ENCODE assay signal across 8 cellular contexts in genomic region chr6:129749749-129750120, GRCh38. TPM values are rescaled to one million over a fixed set of nuclear protein-coding genes. Genes with fewer than 3 reads are reported as not detected.
A peak's percentile ranks its signal among the peaks of the same experiment; 100 is the strongest.
DNase-seq lines count a peak whose midpoint lies in the region; ATAC-seq, FAIRE-seq and TF ChIP-seq lines count a peak whose summit lies in the region.

No MANE protein-coding gene starts in this region.

- POLR2A ChIA-PET in A549 (lab: Yijun Ruan, JAX) = interaction anchor here (0.5 kb wide), 1 partner anchor 136 kb away, joined by 3 read pairs; no protein-coding TSS in a partner anchor

- H3K27me3 Mint-ChIP-seq in activated naive CD8-positive, alpha-beta T cell treated with anti-CD3 and anti-CD28 coated beads, Interleukin-2, amount 50 U/mL, for 24 hours = no peaks in the 10 kb centered on the region

- TF ChIP-seq RAD21 in A549 (conservative IDR thresholded peaks at IDR 0.05 in 1 of 2, IDR thresholded peaks at IDR 0.05 in 1 of 2) = no peak

- TF ChIP-seq EP300 in A549 (IDR thresholded peaks at IDR 0.05) = no peak

- ATAC-seq in A549 = no peak
- ATAC-seq in activated naive CD8-positive, alpha-beta T cell treated with anti-CD3 and anti-CD28 coated beads, Interleukin-2, amount 50 U/mL, for 24 hours = no peak

- H3K4me3 Mint-ChIP-seq in activated naive CD8-positive, alpha-beta T cell treated with anti-CD3 and anti-CD28 coated beads, Interleukin-2, amount 50 U/mL, for 24 hours = peak overlapping the region; percentile 65

- no peak overlapping the region for H3K9ac ChIP-seq in mucosa of rectum (ENCODE audit: low read depth in 1 of 2, low read length in 2 of 2)

- TF ChIP-seq POLR2A in A549 (IDR thresholded peaks at IDR 0.05; ENCODE audit: low read length) = no peak

- H3K4me3 ChIP-seq in A549 = no peak overlapping the region
- H3K4me3 ChIP-seq in mucosa of rectum (ENCODE audit: low read length in 2 of 2) = no peak overlapping the region

- no peaks in the 10 kb centered on the region for H3K9me3 Mint-ChIP-seq in activated naive CD8-positive, alpha-beta T cell treated with anti-CD3 and anti-CD28 coated beads, Interleukin-2, amount 50 U/mL, for 24 hours

- TF ChIP-seq CTCF in A549 (IDR thresholded peaks at IDR 0.05) = no peak
- no peak for TF ChIP-seq CTCF in GM13976 (IDR thresholded peaks at IDR 0.05; ENCODE audit: borderline replicate concordance, control extremely low read depth, extremely low read depth, insufficient read depth, missing control alignments)

- no peaks in the 10 kb centered on the region for H3K36me3 Mint-ChIP-seq in activated naive CD8-positive, alpha-beta T cell treated with anti-CD3 and anti-CD28 coated beads, Interleukin-2, amount 50 U/mL, for 24 hours (ENCODE audit: low read depth)

- no peak for FAIRE-seq in A549 (lab: Jason Lieb, UNC)
- FAIRE-seq in GM19239 (lab: Jason Lieb, UNC) = peak; percentile 88

- peaks cover 55% of the 10 kb centered on the region for H3K4me1 Mint-ChIP-seq in activated naive CD8-positive, alpha-beta T cell treated with anti-CD3 and anti-CD28 coated beads, Interleukin-2, amount 50 U/mL, for 24 hours

- H3K27ac ChIP-seq in A549 (peak overlapping the region in 1 of 2 experiments; percentile 46; a peak in 1 of 6 replicates), mucosa of rectum (ENCODE audit: low read depth in 2 of 2, low read length in 2 of 2) (peak overlapping the region; percentile 0 to 39)

- no peaks in the 10 kb centered on the region for H3K36me3 ChIP-seq in mucosa of rectum (ENCODE audit: control insufficient read depth in 2 of 2, insufficient read depth in 2 of 2, low read length in 2 of 2)

- 67% methylated on average over 4 of the region's 4 CpGs for WGBS in A549 (ENCODE audit: missing lambda C conversion rate)

- H3K9me3 ChIP-seq in A549 (no peaks in the 10 kb centered on the region), mucosa of rectum (ENCODE audit: control insufficient read depth in 2 of 2, low read length in 2 of 2) (no peaks in the 10 kb centered on the region)

- in situ Hi-C loops in KBM-7 (cut with MboI; ENCODE audit: low pct_unique_long_range_greater_than_20kb, low sequenced_read_pairs) = loop anchor here (10.0 kb wide), 1 partner anchor 155 kb away; no protein-coding TSS in a partner anchor
- in situ Hi-C loops in GM13976 (cut with MboI; ENCODE audit: low sequenced_read_pairs, unreplicated experiment) = loop anchor here (10.0 kb wide), 1 partner anchor 245 kb away; no protein-coding TSS in a partner anchor

- DNase-seq in A549 (ENCODE audit: low read depth in 1 of 2, low spot score in 1 of 2) (no peak), GM19239 (ENCODE audit: insufficient read length, low spot score) (no peak), KBM-7 (peak; percentile 88), hippocampal formation (lab: John Stamatoyannopoulos, UW) (no peak), NCI-H146 (lab: John Stamatoyannopoulos, UW) (no peak), GM13976 (ENCODE audit: low spot score) (no peak)
- no peak for DNase-seq in activated naive CD8-positive, alpha-beta T cell treated with anti-CD3 and anti-CD28 coated beads, Interleukin-2, amount 50 U/mL, for 24 hours

- H3K4me1 ChIP-seq in A549 (peaks cover 24% of the 10 kb centered on the region), mucosa of rectum (ENCODE audit: control insufficient read depth in 2 of 2, insufficient read depth in 2 of 2, low read length in 2 of 2) (peaks cover 2 to 3% of the 10 kb centered on the region in 2 donors)

- peak overlapping the region; percentile 38 for H3K4me2 ChIP-seq in A549

- H3K27me3 ChIP-seq in mucosa of rectum (ENCODE audit: control insufficient read depth in 2 of 2, insufficient read depth in 2 of 2, low read length in 2 of 2) = no peaks in the 10 kb centered on the region

- peak overlapping the region; percentile 97 for H3K27ac Mint-ChIP-seq in activated naive CD8-positive, alpha-beta T cell treated with anti-CD3 and anti-CD28 coated beads, Interleukin-2, amount 50 U/mL, for 24 hours

- CTCF ChIA-PET in A549 (lab: Yijun Ruan, JAX) = interaction anchor here (1.6 kb wide), 2 partner anchors 20 to 272 kb away, joined by 4 read pairs; no protein-coding TSS in a partner anchor

TF ChIP-seq in A549, 52 proteins besides CTCF, POLR2A, EP300 and RAD21:
- TF ChIP-seq PBX3 (IDR thresholded peaks at IDR 0.05) (no peak), EHMT2 (IDR thresholded peaks at IDR 0.05; ENCODE audit: low read depth) (no peak), ZSCAN20 (CRISPR knock-in tag; IDR thresholded peaks at IDR 0.05) (no peak), NFE2L2 (conservative IDR thresholded peaks at IDR 0.05; ENCODE audit: low read length) (no peak), FOXS1 (CRISPR knock-in tag; IDR thresholded peaks at IDR 0.05) (no peak), CEBPB (IDR thresholded peaks at IDR 0.05) (no peak), CHD2 (IDR thresholded peaks at IDR 0.05; ENCODE audit: low read length, partially characterized antibody) (no peak), FOSB (CRISPR knock-in tag; IDR thresholded peaks at IDR 0.05) (no peak), ESRRA (IDR thresholded peaks at IDR 0.05; ENCODE audit: borderline replicate concordance, low read length) (no peak), MAFK (IDR thresholded peaks at IDR 0.05; ENCODE audit: partially characterized antibody) (no peak), HOXA7 (CRISPR knock-in tag; IDR thresholded peaks at IDR 0.05) (no peak), KDM5A (IDR thresholded peaks at IDR 0.05) (no peak), GATA3 (IDR thresholded peaks at IDR 0.05; ENCODE audit: borderline replicate concordance) (no peak), SREBF2 (IDR thresholded peaks at IDR 0.05) (no peak), SMC3 (IDR thresholded peaks at IDR 0.05) (no peak), CBX2 (IDR thresholded peaks at IDR 0.05; ENCODE audit: borderline replicate concordance, low read depth) (no peak), MYC (IDR thresholded peaks at IDR 0.05; ENCODE audit: borderline replicate concordance, low read length) (no peak), HOXB5 (CRISPR knock-in tag; IDR thresholded peaks at IDR 0.05) (no peak)

RNA-seq across cellular contexts. Expression of gene ARHGAP18, which starts 39.8 kb away (rescaled TPM):
- polyA plus RNA-seq in A549 (2011; rRNA removed) (13.3 and 16.7 TPM in 2 replicates), A549 (2017; fragmentation: RNase III; extraction: RNeasy Plus Mini Kit Qiagen cat#74134 plus additional on column Dnase treatment) (8.1 to 13.4 TPM (median 11.2 TPM) in 3 replicates)
- polyA plus RNA-seq in A549 (2012; cell fraction: cytosol; rRNA removed) = 1.4 TPM in 2 replicates
- polyA plus RNA-seq in A549 (2012; cell fraction: nucleus; rRNA removed) = 0.55 and 0.75 TPM in 2 replicates
- polyA minus RNA-seq in A549 (2011; rRNA and poly(A)+ RNA removed) = 13.5 and 13.7 TPM in 2 replicates
